23 cellular contexts compared by ENCODE assay signal in genomic region chr5:31122998-31123950, GRCh38.
A peak's percentile ranks its signal among the peaks of the same experiment; 100 is the strongest.
DNase-seq lines count a peak whose midpoint lies in the region; ATAC-seq and TF ChIP-seq lines count a peak whose summit lies in the region.
"Had no signal": no experiment of that assay in that cellular context is flagged by ENCODE, and none has a peak within 500 bp of the region (broad histone marks: within the 10 kb centered on the region; RNA-seq: fewer than 3 reads in every experiment).

No MANE protein-coding gene starts in this region.

- intact Hi-C loops in ascending aorta (cut with DNase I) = no loop called here

- no peaks in the 10 kb centered on the region for H3K36me3 ChIP-seq in ascending aorta
- H3K36me3 ChIP-seq in smooth muscle cell (ENCODE audit: low read depth) = no peaks in the 10 kb centered on the region
- H3K36me3 ChIP-seq in Peyer's patch = no peaks in the 10 kb centered on the region
- H3K36me3 ChIP-seq: spleen had no signal

- H3K79me2 ChIP-seq in smooth muscle cell (ENCODE audit: low read depth) = no peaks in the 10 kb centered on the region

- H3K4me1 ChIP-seq in ascending aorta = peaks cover 0 to 13% of the 10 kb centered on the region in 2 donors
- peaks cover 27% of the 10 kb centered on the region for H3K4me1 ChIP-seq in smooth muscle cell (ENCODE audit: low read depth)
- no peaks in the 10 kb centered on the region for H3K4me1 ChIP-seq in Peyer's patch
- H3K4me1 ChIP-seq: spleen had no signal

- peak overlapping the region; percentile 40 for H2AFZ ChIP-seq in smooth muscle cell (ENCODE audit: low read depth)

- 56% methylated on average over 4 of the region's 4 CpGs for WGBS in smooth muscle cell (ENCODE audit: low lambda C conversion rate)

- H3F3A ChIP-seq in smooth muscle cell (ENCODE audit: low read depth) = no peaks in the 10 kb centered on the region

- no peak for TF ChIP-seq POLR2A in Peyer's patch (IDR thresholded peaks at IDR 0.05)

- POLR2A ChIA-PET in GM10248 (lab: Yijun Ruan, JAX) = no interaction called here

- ATAC-seq in GM21360 (IDR thresholded peaks at IDR 0.05; ENCODE audit: unreplicated experiment) (no peak), HG03439 (IDR thresholded peaks at IDR 0.05; ENCODE audit: unreplicated experiment) (no peak)
- ATAC-seq: natural killer cell treated with Interleukin-12 subunit alpha and Interleukin-12 subunit beta and Interleukin-15 and Interleukin-18, amount 100 ng/mL, for 72 hours; Right ventricle myocardium inferior had no signal

- TF ChIP-seq CTCF in ascending aorta (IDR thresholded peaks at IDR 0.05) (no peak), smooth muscle cell (IDR thresholded peaks at IDR 0.05; ENCODE audit: borderline replicate concordance, insufficient read depth, poor library complexity, severe bottlenecking) (no peak), GM10248 (IDR thresholded peaks at IDR 0.05; ENCODE audit: control extremely low read depth, extremely low read depth, low read depth, missing control alignments) (no peak), Peyer's patch (IDR thresholded peaks at IDR 0.05) (no peak)

- H3K9me3 ChIP-seq in ascending aorta = peaks cover 0 to 7% of the 10 kb centered on the region in 2 donors
- H3K9me3 ChIP-seq in smooth muscle cell (replicated peaks; ENCODE audit: low read depth) = no peaks in the 10 kb centered on the region
- no peaks in the 10 kb centered on the region for H3K9me3 ChIP-seq in Peyer's patch

- DNase-seq in EH (ENCODE audit: low read depth) = peak; percentile 48
- DNase-seq in ascending aorta (ENCODE audit: low spot score in 2 of 2) = no peak
- peak; percentile 91 for DNase-seq in foreskin melanocyte
- DNase-seq in smooth muscle cell (lab: John Stamatoyannopoulos, UW; ENCODE audit: unreplicated experiment) = no peak
- DNase-seq in GM10248 (ENCODE audit: extremely low spot score) = no peak
- no peak for DNase-seq in Peyer's patch
- DNase-seq: activated CD4-positive, alpha-beta T cell treated with anti-CD3 and anti-CD28 coated beads, Interleukin-2, amount 50 U/mL, for 1 hour; activated CD8-positive, alpha-beta memory T cell treated with anti-CD3 and anti-CD28 coated beads, Interleukin-2, amount 50 U/mL, for 48 hours; activated effector memory CD4-positive, alpha-beta T cell treated with anti-CD3 and anti-CD28 coated beads, Interleukin-2, amount 50 U/mL, for 16 hours; GOT3; KG1; kidney; mesendoderm; NCI-H1048; NCI-H2081; NCI-H524 treated with DMSO at 0.1 percent for 48 hours; spleen; stimulated activated CD4-positive, alpha-beta T cell treated with anti-CD3 and anti-CD28 coated beads, Interleukin-4, amount 100 ng/mL, for 4 hours; T-helper 1 cell had no signal

- no peaks in the 10 kb centered on the region for H4K20me1 ChIP-seq in smooth muscle cell (ENCODE audit: low read depth)

- H3K27me3 ChIP-seq in ascending aorta = no peaks in the 10 kb centered on the region
- H3K27me3 ChIP-seq in smooth muscle cell (ENCODE audit: low read depth) = no peaks in the 10 kb centered on the region
- H3K27me3 ChIP-seq in Peyer's patch = no peaks in the 10 kb centered on the region
- H3K27me3 ChIP-seq: spleen had no signal

- peak overlapping the region; percentile 63 to 67 for H3K27ac ChIP-seq in ascending aorta
- H3K27ac ChIP-seq in smooth muscle cell (ENCODE audit: low read depth) = peak overlapping the region; percentile 70
- no peak overlapping the region for H3K27ac ChIP-seq in Peyer's patch
- H3K27ac ChIP-seq: spleen had no signal

- no peak overlapping the region for H3K9ac ChIP-seq in smooth muscle cell (ENCODE audit: low read depth)

- H3K4me2 ChIP-seq in smooth muscle cell = peak overlapping the region; percentile 29

- CTCF ChIA-PET in GM10248 (lab: Yijun Ruan, JAX) = interaction anchor here (1.1 kb wide), 1 partner anchor 9 kb away, joined by 3 read pairs; no protein-coding TSS in a partner anchor

- H3K4me3 ChIP-seq in ascending aorta (no peak overlapping the region), smooth muscle cell (no peak overlapping the region), Peyer's patch (no peak overlapping the region)
- H3K4me3 ChIP-seq: spleen had no signal

Comparison
In these comparisons a context has a peak if more than half of its experiments do, and no peak if none do; other contexts are left out.
1. DNase-seq: peak in EH (single experiment) and foreskin melanocyte (single experiment); none in ascending aorta (0 of 2), smooth muscle cell (single experiment), GM10248 (single experiment) and Peyer's patch (0 of 3).
2. H3K27ac ChIP-seq: peak in ascending aorta (2 of 2) and smooth muscle cell (single experiment); none in Peyer's patch (0 of 4).